Comparison of ENCODE assay signal across 28 cellular contexts in the genomic region with DNA sequence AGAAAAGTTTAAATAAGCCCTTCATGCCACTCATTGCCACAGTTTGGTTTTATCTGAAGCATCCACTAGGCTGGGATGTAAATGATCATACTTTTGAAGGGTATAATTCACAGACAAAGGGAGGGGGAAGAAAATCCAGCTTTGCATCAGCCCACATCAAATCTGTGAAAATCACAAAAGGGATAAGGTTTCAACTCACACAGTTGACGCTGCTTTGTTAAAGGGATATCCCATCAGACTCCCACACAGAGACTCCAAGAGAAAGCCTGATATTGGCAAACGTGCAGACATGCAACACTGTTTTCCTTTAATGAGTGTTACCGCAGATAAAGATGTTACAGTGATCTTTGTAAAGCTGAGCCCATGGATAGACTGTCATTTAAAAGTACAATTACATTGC.
"Had no signal": no experiment of that assay in that cellular context is flagged by ENCODE, and none has a peak within 500 bp of the region (broad histone marks: within the 10 kb centered on the region; RNA-seq: fewer than 3 reads in every experiment).

No MANE protein-coding gene starts in this region.

- ATAC-seq: activated CD8-positive, alpha-beta T cell treated with anti-CD3 and anti-CD28 coated beads for 36 hours; activated naive CD8-positive, alpha-beta T cell treated with anti-CD3 and anti-CD28 coated beads, Interleukin-2, amount 50 U/mL, for 24 hours; activated T-cell treated with anti-CD3 and anti-CD28 coated beads, Interleukin-2, amount 50 U/mL, for 72 hours had no signal

- H3K4me3 Mint-ChIP-seq: activated CD4-positive, alpha-beta T cell treated with anti-CD3 and anti-CD28 coated beads, Interleukin-2, amount 10 ng/mL, durations not matched to agents 24 days and 14 days; activated CD8-positive, alpha-beta T cell treated with anti-CD3 and anti-CD28 coated beads for 36 hours; activated naive CD4-positive, alpha-beta T cell treated with anti-CD3 and anti-CD28 coated beads for 36 hours; activated naive CD8-positive, alpha-beta T cell; activated naive CD8-positive, alpha-beta T cell treated with anti-CD3 and anti-CD28 coated beads, Interleukin-2, amount 50 U/mL, for 24 hours; activated T-cell treated with anti-CD3 and anti-CD28 coated beads, Interleukin-2, amount 50 U/mL, for 72 hours; brain; T-helper 1 cell treated with Interleukin-12 subunit alpha and Interleukin-12 subunit beta and Interleukin-4 antibody, amounts not matched to agents 30 μg/mL and 1 μg/mL, for 36 hours; T-helper 2 cell treated with Interferon-gamma antibody and Interleukin-4, amounts not matched to agents 5 μg/mL and 100 μg/mL, for 36 hours had no signal

- DNase-seq: activated CD4-positive, alpha-beta T cell treated with anti-CD3 and anti-CD28 coated beads, Interleukin-2, amount 10 ng/mL, durations not matched to agents 24 days and 14 days; activated CD4-positive, alpha-beta T cell treated with anti-CD3 and anti-CD28 coated beads, Interleukin-2, amount 50 U/mL, for 4 hours; activated CD8-positive, alpha-beta T cell treated with anti-CD3 and anti-CD28 coated beads for 36 hours; activated gamma-delta T cell treated with Interleukin-2 at 50 U/mL for 16 hours; activated naive CD4-positive, alpha-beta T cell treated with anti-CD3 and anti-CD28 coated beads for 36 hours; activated naive CD8-positive, alpha-beta T cell treated with anti-CD3 and anti-CD28 coated beads, Interleukin-2, amount 50 U/mL, for 24 hours; activated T-cell treated with anti-CD3 and anti-CD28 coated beads, Interleukin-2, amount 50 U/mL, for 1 hour; activated T-cell treated with anti-CD3 and anti-CD28 coated beads, Interleukin-2, amount 50 U/mL, for 72 hours; anterior cingulate cortex; caudate nucleus; NCI-H1092 treated with DMSO at 0.1 percent for 48 hours; NCI-H1417; NCI-H146; NCI-H187; NCI-H2029 treated with DMSO at 0.1 percent for 48 hours; NCI-H2107; NCI-H226; NCI-H446 treated with DMSO at 0.1 percent for 48 hours; NCI-H524; NCI-H69; NK-92 treated with Interleukin-12 subunit alpha and Interleukin-12 subunit beta, amount 100 ng/mL, for 24 hours; PC-9; Right ventricle myocardium superior had no signal

- H3K4me1 Mint-ChIP-seq: activated CD4-positive, alpha-beta T cell treated with anti-CD3 and anti-CD28 coated beads, Interleukin-2, amount 10 ng/mL, durations not matched to agents 24 days and 14 days; activated naive CD8-positive, alpha-beta T cell treated with anti-CD3 and anti-CD28 coated beads, Interleukin-2, amount 50 U/mL, for 24 hours had no signal

- H3K9me3 Mint-ChIP-seq: activated naive CD8-positive, alpha-beta T cell treated with anti-CD3 and anti-CD28 coated beads, Interleukin-2, amount 50 U/mL, for 24 hours; T-helper 1 cell treated with Interleukin-12 subunit alpha and Interleukin-12 subunit beta and Interleukin-4 antibody, amounts not matched to agents 30 μg/mL and 1 μg/mL, for 36 hours; T-helper 2 cell treated with Interferon-gamma antibody and Interleukin-4, amounts not matched to agents 5 μg/mL and 100 μg/mL, for 36 hours had no signal

- H3K4me3 ChIP-seq: PC-9, SK-N-MC had no signal

- H3K36me3 Mint-ChIP-seq: activated naive CD8-positive, alpha-beta T cell; brain had no signal

- H3K27me3 Mint-ChIP-seq: activated CD4-positive, alpha-beta T cell treated with anti-CD3 and anti-CD28 coated beads, Interleukin-2, amount 10 ng/mL, durations not matched to agents 24 days and 14 days; activated CD8-positive, alpha-beta T cell treated with anti-CD3 and anti-CD28 coated beads for 36 hours; activated naive CD8-positive, alpha-beta T cell; activated naive CD8-positive, alpha-beta T cell treated with anti-CD3 and anti-CD28 coated beads, Interleukin-2, amount 50 U/mL, for 24 hours; brain had no signal

- H3K27ac ChIP-seq: PC-9, SK-N-MC had no signal

- H2AFZ ChIP-seq: PC-9 had no signal

- H3K4me2 ChIP-seq: PC-9 had no signal

- H3K27ac Mint-ChIP-seq: activated CD4-positive, alpha-beta T cell treated with anti-CD3 and anti-CD28 coated beads, Interleukin-2, amount 10 ng/mL, durations not matched to agents 24 days and 14 days; activated CD8-positive, alpha-beta T cell treated with anti-CD3 and anti-CD28 coated beads for 36 hours; activated naive CD4-positive, alpha-beta T cell treated with anti-CD3 and anti-CD28 coated beads for 36 hours; activated naive CD8-positive, alpha-beta T cell; activated naive CD8-positive, alpha-beta T cell treated with anti-CD3 and anti-CD28 coated beads, Interleukin-2, amount 50 U/mL, for 24 hours; activated T-cell treated with anti-CD3 and anti-CD28 coated beads, Interleukin-2, amount 50 U/mL, for 72 hours; brain; T-helper 1 cell treated with Interleukin-12 subunit alpha and Interleukin-12 subunit beta and Interleukin-4 antibody, amounts not matched to agents 30 μg/mL and 1 μg/mL, for 36 hours; T-helper 2 cell treated with Interferon-gamma antibody and Interleukin-4, amounts not matched to agents 5 μg/mL and 100 μg/mL, for 36 hours had no signal
